ENCODE assay signal across 8 cellular contexts in genomic region chr22:29716814-29717213, GRCh38. TPM values are rescaled to one million over a fixed set of nuclear protein-coding genes. Genes with fewer than 3 reads are reported as not detected.
DNase-seq lines count a peak whose midpoint lies in the region; ATAC-seq and TF ChIP-seq lines count a peak whose summit lies in the region.

No MANE protein-coding gene starts in this region.

- POLR2A ChIA-PET in activated CD4-positive, alpha-beta T cell treated with anti-CD3 and anti-CD28 coated beads for 36 hours (lab: Charles Lee) = no interaction called here

- peaks cover 30% of the 10 kb centered on the region for H3K27me3 Mint-ChIP-seq in activated CD4-positive, alpha-beta T cell treated with anti-CD3 and anti-CD28 coated beads for 36 hours
- peaks cover 86% of the 10 kb centered on the region for H3K27me3 Mint-ChIP-seq in mesothelial cell of epicardium (ENCODE audit: low read depth)

- H3K4me3 Mint-ChIP-seq in activated CD4-positive, alpha-beta T cell treated with anti-CD3 and anti-CD28 coated beads for 36 hours = no peak overlapping the region
- no peak overlapping the region for H3K4me3 Mint-ChIP-seq in mesothelial cell of epicardium

- no peaks in the 10 kb centered on the region for H3K36me3 Mint-ChIP-seq in activated CD4-positive, alpha-beta T cell treated with anti-CD3 and anti-CD28 coated beads for 36 hours (ENCODE audit: low read depth)
- no peaks in the 10 kb centered on the region for H3K36me3 Mint-ChIP-seq in mesothelial cell of epicardium

- TF ChIP-seq CTCF in mesothelial cell of epicardium (IDR thresholded peaks at IDR 0.05; ENCODE audit: unreplicated experiment) = no peak

- H3K4me1 Mint-ChIP-seq in activated CD4-positive, alpha-beta T cell treated with anti-CD3 and anti-CD28 coated beads for 36 hours = no peaks in the 10 kb centered on the region
- no peaks in the 10 kb centered on the region for H3K4me1 Mint-ChIP-seq in mesothelial cell of epicardium

- no peaks in the 10 kb centered on the region for H3K9me3 Mint-ChIP-seq in activated CD4-positive, alpha-beta T cell treated with anti-CD3 and anti-CD28 coated beads for 36 hours (ENCODE audit: low read depth)
- no peaks in the 10 kb centered on the region for H3K9me3 Mint-ChIP-seq in mesothelial cell of epicardium

- DNase-seq in activated CD4-positive, alpha-beta T cell treated with anti-CD3 and anti-CD28 coated beads for 36 hours = peak; percentile 61
- no peak for DNase-seq in activated CD4-positive, alpha-beta T cell treated with anti-CD3 and anti-CD28 coated beads for 4 hours
- DNase-seq in OCI-M1 (lab: John Stamatoyannopoulos, UW) (peak; percentile 72), dermis microvascular lymphatic vessel endothelial cell (ENCODE audit: low read depth in 2 of 2) (peak; percentile 69 to 78), mesothelial cell of epicardium (ENCODE audit: low spot score in 2 of 2, unreplicated experiment in 2 of 2) (peak; percentile 59 to 80), activated gamma-delta T cell treated with Interleukin-2 at 50 U/mL for 16 hours (no peak)

- intact Hi-C loops in activated CD4-positive, alpha-beta T cell treated with anti-CD3 and anti-CD28 coated beads for 36 hours (cut with DNase I, micrococcal nuclease) = no loop called here

- H3K27ac Mint-ChIP-seq in activated CD4-positive, alpha-beta T cell treated with anti-CD3 and anti-CD28 coated beads for 36 hours = no peak overlapping the region
- no peak overlapping the region for H3K27ac Mint-ChIP-seq in mesothelial cell of epicardium

- ATAC-seq in activated CD4-positive, alpha-beta T cell treated with anti-CD3 and anti-CD28 coated beads for 36 hours = no peak
- ATAC-seq in GM21619 (IDR thresholded peaks at IDR 0.05; ENCODE audit: unreplicated experiment) (no peak), GM19397 (IDR thresholded peaks at IDR 0.05; ENCODE audit: unreplicated experiment) (no peak)

- CTCF ChIA-PET in activated CD4-positive, alpha-beta T cell treated with anti-CD3 and anti-CD28 coated beads for 36 hours (lab: Charles Lee) = interaction anchor here (2.9 kb wide), 1 partner anchor 288 kb away, joined by 7 read pairs; no protein-coding TSS in a partner anchor

RNA-seq across cellular contexts. Expression of gene CABP7, which starts 3.0 kb away (rescaled TPM):
- total RNA-seq in activated CD4-positive, alpha-beta T cell treated with anti-CD3 and anti-CD28 coated beads for 36 hours = not detected
- not detected in 2 replicates for total RNA-seq in dermis microvascular lymphatic vessel endothelial cell
- total RNA-seq in mesothelial cell of epicardium = 0.11 TPM in 1 of 3 replicates, not detected in the others

RNA-seq across cellular contexts. Expression of gene ZMAT5, which starts 50.0 kb away (rescaled TPM):
- 10 to 100 TPM; 19.2 to 25.1 TPM for total RNA-seq in activated CD4-positive, alpha-beta T cell treated with anti-CD3 and anti-CD28 coated beads for 36 hours
- total RNA-seq in dermis microvascular lymphatic vessel endothelial cell (13.7 and 17.1 TPM in 2 replicates), mesothelial cell of epicardium (16.5 to 18.8 TPM (median 17.1 TPM) in 3 replicates)

RNA-seq across cellular contexts. Expression of gene UQCR10, which starts 50.4 kb away (rescaled TPM):
- total RNA-seq in activated CD4-positive, alpha-beta T cell treated with anti-CD3 and anti-CD28 coated beads for 36 hours = 10 to 100 TPM; 95.5 to 95.9 TPM
- total RNA-seq in dermis microvascular lymphatic vessel endothelial cell (66.5 and 69.7 TPM in 2 replicates), mesothelial cell of epicardium (72.9 to 88.1 TPM (median 76.6 TPM) in 3 replicates)

Comparison
In these comparisons a context has a peak if more than half of its experiments do, and no peak if none do; other contexts are left out.
1. DNase-seq: peak in activated CD4-positive, alpha-beta T cell treated with anti-CD3 and anti-CD28 coated beads for 36 hours (single experiment), OCI-M1 (single experiment), dermis microvascular lymphatic vessel endothelial cell (2 of 2) and mesothelial cell of epicardium (2 of 2); none in activated CD4-positive, alpha-beta T cell treated with anti-CD3 and anti-CD28 coated beads for 4 hours (0 of 2) and activated gamma-delta T cell treated with Interleukin-2 at 50 U/mL for 16 hours (single experiment).